In the genomic region with DNA sequence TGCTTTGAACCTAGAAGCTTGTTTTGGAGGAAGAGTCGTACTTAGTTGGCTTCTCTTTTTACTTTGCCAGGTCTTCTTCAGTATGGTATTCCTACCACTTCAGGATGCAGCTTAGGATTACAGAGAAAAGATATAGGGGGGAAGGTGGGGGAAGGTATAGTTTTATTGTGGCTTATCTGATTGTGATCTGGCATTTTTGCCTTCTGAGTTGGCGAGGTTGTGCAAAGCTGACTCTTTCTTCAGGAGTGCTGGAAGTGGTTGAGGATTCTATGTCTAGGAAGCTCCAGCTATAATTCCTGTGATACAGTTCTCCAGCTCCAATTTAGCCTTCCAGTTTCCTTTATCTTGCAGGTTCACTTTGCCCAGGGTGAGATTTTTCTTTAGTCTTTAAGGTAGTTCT, we compare ENCODE assay signal across 10 cellular contexts. TPM values are rescaled to one million over a fixed set of nuclear protein-coding genes. Genes with fewer than 3 reads are reported as not detected.
DNase-seq lines count a peak whose midpoint lies in the region; ATAC-seq and TF ChIP-seq lines count a peak whose summit lies in the region.
"Had no signal": no experiment of that assay in that cellular context is flagged by ENCODE, and none has a peak within 500 bp of the region (broad histone marks: within the 10 kb centered on the region; RNA-seq: fewer than 3 reads in every experiment).

No MANE protein-coding gene starts in this region.

- no peaks in the 10 kb centered on the region for H3K9me3 ChIP-seq in adipocyte (ENCODE audit: control insufficient read depth, low read length)

- H3K4me1 ChIP-seq in adipocyte (ENCODE audit: control insufficient read depth, insufficient read depth, low read length), result peaks cover 17% of the 10 kb centered on the region

- POLR2A ChIA-PET in naive thymus-derived CD8-positive, alpha-beta T cell (lab: Charles Lee), result interaction anchor here (0.6 to 10.2 kb wide), 8 partner anchors 9 to 114 kb away, joined by 3 to 148 read pairs (median 4); no protein-coding TSS in a partner anchor

- no peaks in the 10 kb centered on the region for H3K36me3 ChIP-seq in adipocyte (ENCODE audit: control insufficient read depth, insufficient read depth, low read length, severe bottlenecking)
- H3K36me3 ChIP-seq: cardiac muscle cell had no signal

- H3K4me3 ChIP-seq in adipocyte (ENCODE audit: low read length), result no peak overlapping the region
- H3K4me3 ChIP-seq: cardiac muscle cell had no signal

- H3K27ac Mint-ChIP-seq in naive thymus-derived CD8-positive, alpha-beta T cell, result peak overlapping the region; percentile 91 to 98 (median 94)
- H3K27ac Mint-ChIP-seq in glutamatergic neuron (ENCODE audit: unreplicated experiment), result no peak overlapping the region

- H3K27me3 ChIP-seq in adipocyte (replicated peaks; ENCODE audit: control insufficient read depth, insufficient read depth, low read length), result no peaks in the 10 kb centered on the region
- H3K27me3 ChIP-seq: cardiac muscle cell had no signal

- H3K4me1 Mint-ChIP-seq in naive thymus-derived CD8-positive, alpha-beta T cell, result peaks cover 34 to 86% (median 66%) of the 10 kb centered on the region in 4 donors
- peaks cover 4% of the 10 kb centered on the region for H3K4me1 Mint-ChIP-seq in glutamatergic neuron (ENCODE audit: low read depth, unreplicated experiment)

- H3K36me3 Mint-ChIP-seq in naive thymus-derived CD8-positive, alpha-beta T cell, result peaks cover 0 to 29% (median 3%) of the 10 kb centered on the region in 3 donors
- no peaks in the 10 kb centered on the region for H3K36me3 Mint-ChIP-seq in glutamatergic neuron (ENCODE audit: unreplicated experiment)

- DNase-seq in Daoy (ENCODE audit: low read depth), result peak; percentile 33
- DNase-seq in LHCN-M2 (ENCODE audit: low read depth), result peak; percentile 19
- peak; percentile 62 for DNase-seq in adipocyte (ENCODE audit: low read depth)
- no peak for DNase-seq in naive thymus-derived CD8-positive, alpha-beta T cell
- DNase-seq in NAMALWA (ENCODE audit: low spot score), result no peak
- DNase-seq in DMS 273 (lab: John Stamatoyannopoulos, UW; ENCODE audit: unreplicated experiment), result no peak
- no peak for DNase-seq in glutamatergic neuron
- no peak for DNase-seq in cardiac septum (ENCODE audit: low spot score)
- DNase-seq: activated CD4-positive, CD25-positive, alpha-beta regulatory T cell had no signal

- H3K27me3 Mint-ChIP-seq in naive thymus-derived CD8-positive, alpha-beta T cell, result no peaks in the 10 kb centered on the region
- H3K27me3 Mint-ChIP-seq in glutamatergic neuron (ENCODE audit: unreplicated experiment), result no peaks in the 10 kb centered on the region

- H3K9me3 Mint-ChIP-seq in naive thymus-derived CD8-positive, alpha-beta T cell, result no peaks in the 10 kb centered on the region
- no peaks in the 10 kb centered on the region for H3K9me3 Mint-ChIP-seq in glutamatergic neuron (ENCODE audit: unreplicated experiment)

- intact Hi-C loops in cardiac septum (cut with DNase I), result no loop called here

- ATAC-seq in naive thymus-derived CD8-positive, alpha-beta T cell, result no peak

- no peak overlapping the region for H3K9ac ChIP-seq in adipocyte (ENCODE audit: low read length)

- TF ChIP-seq CTCF in glutamatergic neuron (IDR thresholded peaks at IDR 0.05; ENCODE audit: partially characterized antibody, unreplicated experiment), result no peak

- peak overlapping the region; percentile 73 to 98 (median 88) for H3K4me3 Mint-ChIP-seq in naive thymus-derived CD8-positive, alpha-beta T cell
- no peak overlapping the region for H3K4me3 Mint-ChIP-seq in glutamatergic neuron (ENCODE audit: unreplicated experiment)

RNA-seq across cellular contexts. Expression of a gene that starts 7.0 kb away (rescaled TPM):
- total RNA-seq in Daoy (2014; rRNA removed; shearing (Covaris generic)), result 39.6 and 47.2 TPM in 2 replicates
- 38.5 and 46.8 TPM in 2 replicates for total RNA-seq in LHCN-M2 (2014; rRNA removed)
- 7.2 TPM for polyA plus RNA-seq in LHCN-M2 (2012)
- total RNA-seq in naive thymus-derived CD8-positive, alpha-beta T cell, result 100 to 1,000 TPM; 313 to 326 TPM
- polyA plus RNA-seq in naive thymus-derived CD8-positive, alpha-beta T cell, result 100 to 1,000 TPM; 423 to 544 (median 480) TPM
- 15.5 TPM for total RNA-seq in glutamatergic neuron (ENCODE audit: unreplicated experiment)
- 8.6 TPM for total RNA-seq in cardiac septum

Comparison
In these comparisons a context has a peak if more than half of its experiments do, and no peak if none do; other contexts are left out.
1. DNase-seq: peak in Daoy (single experiment), LHCN-M2 (single experiment) and adipocyte (single experiment); none in naive thymus-derived CD8-positive, alpha-beta T cell (0 of 10), NAMALWA (single experiment), DMS 273 (single experiment), glutamatergic neuron (single experiment) and cardiac septum (single experiment).